ENCODE assay signal across 30 cellular contexts in the genomic region with DNA sequence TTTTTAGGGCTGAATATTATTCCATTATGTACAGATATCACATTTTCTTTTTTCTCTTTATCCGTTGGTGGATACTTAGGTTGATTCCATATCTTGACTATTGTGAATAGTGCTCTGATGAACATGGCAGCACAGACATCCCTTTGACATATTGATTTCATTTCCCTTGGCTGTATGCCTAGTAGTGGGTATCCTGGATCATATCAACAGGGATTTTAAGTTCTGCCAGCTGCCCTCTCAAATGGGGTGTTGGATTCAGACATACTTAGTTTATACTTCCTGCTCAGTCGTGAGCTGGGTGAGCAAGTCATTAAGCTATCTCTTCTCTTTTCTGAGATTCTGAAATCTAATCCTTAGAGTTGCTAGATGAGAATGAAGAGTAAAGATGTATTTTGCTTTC.
"Had no signal": no experiment of that assay in that cellular context is flagged by ENCODE, and none has a peak within 500 bp of the region (broad histone marks: within the 10 kb centered on the region; RNA-seq: fewer than 3 reads in every experiment).

No MANE protein-coding gene starts in this region.

- DNase-seq: activated B cell treated with CpG ODN at 0.5 μM for 24 hours; activated CD4-positive, alpha-beta memory T cell treated with anti-CD3 and anti-CD28 coated beads for 36 hours; activated CD4-positive, alpha-beta T cell treated with anti-CD3 and anti-CD28 coated beads for 4 hours; activated CD4-positive, alpha-beta T cell treated with anti-CD3 and anti-CD28 coated beads, Interleukin-2, amount 10 ng/mL, durations not matched to agents 24 days and 14 days; activated CD4-positive, alpha-beta T cell treated with anti-CD3 and anti-CD28 coated beads, Interleukin-2, amount 50 U/mL, for 1 hour; activated CD4-positive, alpha-beta T cell treated with anti-CD3 and anti-CD28 coated beads, Interleukin-2, amount 50 U/mL, for 4 hours; activated CD4-positive, CD25-positive, alpha-beta regulatory T cell treated with anti-CD3 and anti-CD28 coated beads, Interleukin-2, amount 50 U/mL, for 72 hours; activated CD8-positive, alpha-beta memory T cell treated with anti-CD3 and anti-CD28 coated beads, Interleukin-2, amount 50 U/mL, for 4 hours; activated CD8-positive, alpha-beta T cell treated with anti-CD3 and anti-CD28 coated beads for 36 hours; activated effector memory CD4-positive, alpha-beta T cell treated with anti-CD3 and anti-CD28 coated beads, Interleukin-2, amount 50 U/mL, for 16 hours; activated gamma-delta T cell treated with Interleukin-2 at 50 U/mL for 16 hours; activated naive CD4-positive, alpha-beta T cell; activated naive CD4-positive, alpha-beta T cell treated with anti-CD3 and anti-CD28 coated beads for 36 hours; activated naive CD4-positive, alpha-beta T cell treated with anti-CD3 and anti-CD28 coated beads, Interleukin-2, amount 50 U/mL, for 16 hours; activated naive CD8-positive, alpha-beta T cell treated with anti-CD3 and anti-CD28 coated beads for 36 hours; activated T-cell treated with anti-CD3 and anti-CD28 coated beads for 4 hours; activated T-cell treated with anti-CD3 and anti-CD28 coated beads, Interleukin-2, amount 50 U/mL, for 1 hour; activated T-cell treated with anti-CD3 and anti-CD28 coated beads, Interleukin-2, amount 50 U/mL, for 4 hours; activated T-cell treated with anti-CD3 and anti-CD28 coated beads, Interleukin-2, amount 50 U/mL, for 72 hours; adrenal gland; amniotic stem cell; aorta; body of pancreas; brain microvascular endothelial cell; caudate nucleus; cerebellar nuclear complex; T-helper 2 cell; T-helper 9 cell had no signal

- ATAC-seq: activated CD8-positive, alpha-beta T cell treated with anti-CD3 and anti-CD28 coated beads for 36 hours; activated naive CD4-positive, alpha-beta T cell treated with anti-CD3 and anti-CD28 coated beads, Interleukin-2, amount 50 U/mL, for 72 hours; activated T-cell treated with anti-CD3 and anti-CD28 coated beads, Interleukin-2, amount 50 U/mL, for 4 hours; activated T-cell treated with anti-CD3 and anti-CD28 coated beads, Interleukin-2, amount 50 U/mL, for 72 hours; activated T-helper 17 cell treated with anti-CD3 and anti-CD28 coated beads, Interleukin-2, amount 50 U/mL, for 72 hours; body of pancreas had no signal
